In the genomic region with DNA sequence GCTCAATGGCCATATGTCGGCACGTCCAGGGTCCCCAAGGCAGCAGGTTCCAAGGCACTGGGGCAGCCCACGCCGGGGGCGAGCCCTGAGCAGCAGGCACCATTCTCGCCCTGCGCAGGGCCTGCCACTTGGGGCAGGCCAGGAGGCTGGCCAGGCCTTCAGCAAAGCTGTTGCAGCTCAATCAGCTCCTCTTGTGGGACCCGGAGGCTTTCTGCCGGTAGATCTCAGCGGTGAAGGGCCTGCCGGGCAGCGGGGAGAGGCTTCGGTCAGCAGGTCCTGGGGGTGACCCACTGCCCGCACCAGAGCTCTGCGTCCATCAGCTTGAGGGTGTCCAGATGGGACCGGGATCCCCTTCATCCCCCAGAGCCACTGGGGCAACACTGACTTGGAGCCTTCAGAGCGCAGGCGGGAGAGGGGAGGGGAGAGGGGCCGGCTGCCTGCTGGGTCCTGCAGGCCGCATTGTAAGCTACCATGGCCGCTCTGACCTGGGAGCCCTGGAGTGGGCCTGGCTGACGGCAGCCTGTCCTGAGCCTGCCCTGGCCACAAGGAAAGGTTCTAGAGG, we compare ENCODE assay signal across 15 cellular contexts.
"Had no signal": no experiment of that assay in that cellular context is flagged by ENCODE, and none has a peak within 500 bp of the region (broad histone marks: within the 10 kb centered on the region; RNA-seq: fewer than 3 reads in every experiment).

No MANE protein-coding gene starts in this region.

- H3K36me3 ChIP-seq: ascending aorta, breast epithelium, neutrophil had no signal

- DNase-seq: activated CD4-positive, CD25-positive, alpha-beta regulatory T cell treated with anti-CD3 and anti-CD28 coated beads, Interleukin-2, amount 50 U/mL, for 72 hours; activated naive CD4-positive, alpha-beta T cell treated with Interleukin-2 at 50 U/mL for 16 hours; activated naive CD8-positive, alpha-beta T cell treated with anti-CD3 and anti-CD28 coated beads, Interleukin-2, amount 50 U/mL, for 24 hours; activated T-cell treated with anti-CD3 and anti-CD28 coated beads for 4 hours; endodermal cell; naive thymus-derived CD4-positive, alpha-beta T cell; stimulated activated naive CD8-positive, alpha-beta T cell treated with anti-CD3 and anti-CD28 coated beads, Interleukin-15, Interleukin-2, amounts not matched to agents 100 U/mL and 50 U/mL, for 24 hours had no signal

- H3K9ac ChIP-seq: parathyroid adenoma had no signal

- H3K27ac ChIP-seq: ascending aorta, neutrophil, parathyroid adenoma, suprapubic skin had no signal

- H3K4me3 ChIP-seq: ascending aorta, breast epithelium, mucosa of descending colon, smooth muscle cell, suprapubic skin had no signal

- H3K9me3 ChIP-seq: ascending aorta, breast epithelium, mucosa of descending colon, neutrophil, suprapubic skin had no signal

- H3K4me1 ChIP-seq: ascending aorta, breast epithelium, parathyroid adenoma had no signal

- H3K27me3 ChIP-seq: ascending aorta, breast epithelium, neutrophil, suprapubic skin had no signal

- ATAC-seq: activated naive CD8-positive, alpha-beta T cell treated with anti-CD3 and anti-CD28 coated beads, Interleukin-2, amount 50 U/mL, for 24 hours; activated T-helper 17 cell treated with anti-CD3 and anti-CD28 coated beads, Interleukin-2, amount 50 U/mL, for 72 hours; naive thymus-derived CD4-positive, alpha-beta T cell; stimulated activated naive CD8-positive, alpha-beta T cell treated with anti-CD3 and anti-CD28 coated beads, Interleukin-15, Interleukin-2, amounts not matched to agents 100 U/mL and 50 U/mL, for 24 hours had no signal
